2 cellular contexts compared by ENCODE assay signal in the genomic region with DNA sequence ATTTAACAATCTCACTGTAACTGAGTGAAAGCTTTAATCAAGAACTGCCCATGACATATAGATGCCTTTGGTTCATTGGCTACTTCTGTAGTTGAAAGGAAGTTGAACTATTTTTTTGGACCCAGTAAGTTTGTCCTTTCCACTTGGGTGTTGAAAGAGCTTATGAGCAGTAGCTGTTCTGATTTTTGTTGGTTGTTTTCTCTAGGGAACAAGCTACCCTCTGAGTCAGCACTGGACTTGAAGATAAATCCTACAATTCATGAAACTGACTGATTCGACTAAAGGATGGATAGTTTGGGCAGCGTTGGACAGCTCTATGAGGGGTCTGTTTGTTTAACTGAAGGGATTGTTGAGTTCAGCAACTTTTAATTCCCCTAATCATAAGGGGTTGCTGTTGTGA.
TF ChIP-seq lines count a peak whose summit lies in the region.

No MANE protein-coding gene starts in this region.

TF ChIP-seq in IMR-90, 13 proteins besides CTCF, POLR2A, EP300 and RAD21 (continued from another document):
- TF ChIP-seq, protein P1, sequence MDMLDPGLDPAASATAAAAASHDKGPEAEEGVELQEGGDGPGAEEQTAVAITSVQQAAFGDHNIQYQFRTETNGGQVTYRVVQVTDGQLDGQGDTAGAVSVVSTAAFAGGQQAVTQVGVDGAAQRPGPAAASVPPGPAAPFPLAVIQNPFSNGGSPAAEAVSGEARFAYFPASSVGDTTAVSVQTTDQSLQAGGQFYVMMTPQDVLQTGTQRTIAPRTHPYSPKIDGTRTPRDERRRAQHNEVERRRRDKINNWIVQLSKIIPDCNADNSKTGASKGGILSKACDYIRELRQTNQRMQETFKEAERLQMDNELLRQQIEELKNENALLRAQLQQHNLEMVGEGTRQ (IDR thresholded peaks at IDR 0.05; ENCODE audit: low read depth, low read length) = no peak
- TF ChIP-seq, protein P2, sequence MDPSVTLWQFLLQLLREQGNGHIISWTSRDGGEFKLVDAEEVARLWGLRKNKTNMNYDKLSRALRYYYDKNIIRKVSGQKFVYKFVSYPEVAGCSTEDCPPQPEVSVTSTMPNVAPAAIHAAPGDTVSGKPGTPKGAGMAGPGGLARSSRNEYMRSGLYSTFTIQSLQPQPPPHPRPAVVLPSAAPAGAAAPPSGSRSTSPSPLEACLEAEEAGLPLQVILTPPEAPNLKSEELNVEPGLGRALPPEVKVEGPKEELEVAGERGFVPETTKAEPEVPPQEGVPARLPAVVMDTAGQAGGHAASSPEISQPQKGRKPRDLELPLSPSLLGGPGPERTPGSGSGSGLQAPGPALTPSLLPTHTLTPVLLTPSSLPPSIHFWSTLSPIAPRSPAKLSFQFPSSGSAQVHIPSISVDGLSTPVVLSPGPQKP (IDR thresholded peaks at IDR 0.05; ENCODE audit: borderline replicate concordance, low read depth, low read length) = no peak
- TF ChIP-seq CHD1 (IDR thresholded peaks at IDR 0.05; ENCODE audit: low read depth, low read length) = no peak
- TF ChIP-seq MAZ (IDR thresholded peaks at IDR 0.05; ENCODE audit: borderline replicate concordance, low read depth, low read length) = no peak
- no peak for TF ChIP-seq CEBPB (IDR thresholded peaks at IDR 0.05; ENCODE audit: low read depth, low read length)
- no peak for TF ChIP-seq BHLHE40 (IDR thresholded peaks at IDR 0.05; ENCODE audit: low read depth, low read length)
- TF ChIP-seq FOS (IDR thresholded peaks at IDR 0.05; ENCODE audit: low read depth, low read length) = no peak

TF ChIP-seq in SK-N-SH treated with all-trans-retinoic acid at 6 μM for 48 hours, 23 proteins besides CTCF, POLR2A, EP300 and RAD21 (continued from another document):
- TF ChIP-seq RARB (CRISPR knock-in tag; IDR thresholded peaks at IDR 0.05) (no peak), OSR1 (CRISPR knock-in tag; IDR thresholded peaks at IDR 0.05) (no peak), ESRRG (CRISPR knock-in tag; IDR thresholded peaks at IDR 0.05) (no peak), TCF4 (CRISPR knock-in tag; IDR thresholded peaks at IDR 0.05; ENCODE audit: borderline replicate concordance) (no peak), BACH2 (CRISPR knock-in tag; IDR thresholded peaks at IDR 0.05; ENCODE audit: borderline replicate concordance) (no peak), SNAI2 (CRISPR knock-in tag; IDR thresholded peaks at IDR 0.05) (no peak), ZFP3 (CRISPR knock-in tag; IDR thresholded peaks at IDR 0.05) (no peak), ZFP30 (CRISPR knock-in tag; IDR thresholded peaks at IDR 0.05) (no peak), ZNF70 (CRISPR knock-in tag; IDR thresholded peaks at IDR 0.05) (no peak), ISL1 (CRISPR knock-in tag; IDR thresholded peaks at IDR 0.05) (no peak)
- TF ChIP-seq, protein P3, sequence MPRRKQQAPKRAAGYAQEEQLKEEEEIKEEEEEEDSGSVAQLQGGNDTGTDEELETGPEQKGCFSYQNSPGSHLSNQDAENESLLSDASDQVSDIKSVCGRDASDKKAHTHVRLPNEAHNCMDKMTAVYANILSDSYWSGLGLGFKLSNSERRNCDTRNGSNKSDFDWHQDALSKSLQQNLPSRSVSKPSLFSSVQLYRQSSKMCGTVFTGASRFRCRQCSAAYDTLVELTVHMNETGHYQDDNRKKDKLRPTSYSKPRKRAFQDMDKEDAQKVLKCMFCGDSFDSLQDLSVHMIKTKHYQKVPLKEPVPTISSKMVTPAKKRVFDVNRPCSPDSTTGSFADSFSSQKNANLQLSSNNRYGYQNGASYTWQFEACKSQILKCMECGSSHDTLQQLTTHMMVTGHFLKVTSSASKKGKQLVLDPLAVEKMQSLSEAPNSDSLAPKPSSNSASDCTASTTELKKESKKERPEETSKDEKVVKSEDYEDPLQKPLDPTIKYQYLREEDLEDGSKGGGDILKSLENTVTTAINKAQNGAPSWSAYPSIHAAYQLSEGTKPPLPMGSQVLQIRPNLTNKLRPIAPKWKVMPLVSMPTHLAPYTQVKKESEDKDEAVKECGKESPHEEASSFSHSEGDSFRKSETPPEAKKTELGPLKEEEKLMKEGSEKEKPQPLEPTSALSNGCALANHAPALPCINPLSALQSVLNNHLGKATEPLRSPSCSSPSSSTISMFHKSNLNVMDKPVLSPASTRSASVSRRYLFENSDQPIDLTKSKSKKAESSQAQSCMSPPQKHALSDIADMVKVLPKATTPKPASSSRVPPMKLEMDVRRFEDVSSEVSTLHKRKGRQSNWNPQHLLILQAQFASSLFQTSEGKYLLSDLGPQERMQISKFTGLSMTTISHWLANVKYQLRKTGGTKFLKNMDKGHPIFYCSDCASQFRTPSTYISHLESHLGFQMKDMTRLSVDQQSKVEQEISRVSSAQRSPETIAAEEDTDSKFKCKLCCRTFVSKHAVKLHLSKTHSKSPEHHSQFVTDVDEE (CRISPR knock-in tag; IDR thresholded peaks at IDR 0.05) = no peak
- TF ChIP-seq, protein P4, sequence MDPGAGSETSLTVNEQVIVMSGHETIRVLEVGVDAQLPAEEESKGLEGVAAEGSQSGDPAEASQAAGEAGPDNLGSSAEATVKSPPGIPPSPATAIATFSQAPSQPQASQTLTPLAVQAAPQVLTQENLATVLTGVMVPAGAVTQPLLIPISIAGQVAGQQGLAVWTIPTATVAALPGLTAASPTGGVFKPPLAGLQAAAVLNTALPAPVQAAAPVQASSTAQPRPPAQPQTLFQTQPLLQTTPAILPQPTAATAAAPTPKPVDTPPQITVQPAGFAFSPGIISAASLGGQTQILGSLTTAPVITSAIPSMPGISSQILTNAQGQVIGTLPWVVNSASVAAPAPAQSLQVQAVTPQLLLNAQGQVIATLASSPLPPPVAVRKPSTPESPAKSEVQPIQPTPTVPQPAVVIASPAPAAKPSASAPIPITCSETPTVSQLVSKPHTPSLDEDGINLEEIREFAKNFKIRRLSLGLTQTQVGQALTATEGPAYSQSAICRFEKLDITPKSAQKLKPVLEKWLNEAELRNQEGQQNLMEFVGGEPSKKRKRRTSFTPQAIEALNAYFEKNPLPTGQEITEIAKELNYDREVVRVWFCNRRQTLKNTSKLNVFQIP (CRISPR knock-in tag; IDR thresholded peaks at IDR 0.05; ENCODE audit: borderline replicate concordance, low read depth) = no peak
TF ChIP-seq in SK-N-SH treated with all-trans-retinoic acid at 6 μM for 48 hours: peak in this region for 0.
